8 cellular contexts compared by ENCODE assay signal in genomic region chr13:101127741-101128353, GRCh38.
DNase-seq lines count a peak whose midpoint lies in the region; ATAC-seq and TF ChIP-seq lines count a peak whose summit lies in the region.

No MANE protein-coding gene starts in this region.

- ATAC-seq in CD4-positive, CD25-positive, alpha-beta regulatory T cell (ENCODE audit: low read depth in 2 of 2), result peak; percentile 50 to 69
- ATAC-seq in GM18508 (IDR thresholded peaks at IDR 0.05; ENCODE audit: insufficient read depth, unreplicated experiment) (peak; percentile 92), HG02885 (IDR thresholded peaks at IDR 0.05; ENCODE audit: poor library complexity, unreplicated experiment) (peak; percentile 89), heart right ventricle (no peak)
- peak; percentile 79 for ATAC-seq in activated T-helper 17 cell treated with anti-CD3 and anti-CD28 coated beads, Interleukin-2, amount 50 U/mL, for 72 hours (replicated peaks)

- H3K27me3 Mint-ChIP-seq in CD4-positive, CD25-positive, alpha-beta regulatory T cell, result peaks cover 12% of the 10 kb centered on the region
- peaks cover 14% of the 10 kb centered on the region for H3K27me3 Mint-ChIP-seq in activated T-helper 17 cell treated with anti-CD3 and anti-CD28 coated beads, Interleukin-2, amount 50 U/mL, for 72 hours

- WGBS in heart right ventricle, 2 donors, result 64 to 78% methylated on average over 5 of the region's 5 CpGs
- WGBS in smooth muscle cell (ENCODE audit: low lambda C conversion rate), result 73% methylated on average over 5 of the region's 5 CpGs

- no peaks in the 10 kb centered on the region for H3K27me3 ChIP-seq in CD4-positive, CD25-positive, alpha-beta regulatory T cell (ENCODE audit: control insufficient read depth, insufficient read depth, low read length)
- H3K27me3 ChIP-seq in heart right ventricle (no peaks in the 10 kb centered on the region), smooth muscle cell (ENCODE audit: low read depth) (peaks cover 4% of the 10 kb centered on the region)

- H3K4me1 Mint-ChIP-seq in CD4-positive, CD25-positive, alpha-beta regulatory T cell, result no peaks in the 10 kb centered on the region
- peaks cover 5% of the 10 kb centered on the region for H3K4me1 Mint-ChIP-seq in activated T-helper 17 cell treated with anti-CD3 and anti-CD28 coated beads, Interleukin-2, amount 50 U/mL, for 72 hours

- no peak overlapping the region for H3K4me3 Mint-ChIP-seq in CD4-positive, CD25-positive, alpha-beta regulatory T cell
- H3K4me3 Mint-ChIP-seq in activated T-helper 17 cell treated with anti-CD3 and anti-CD28 coated beads, Interleukin-2, amount 50 U/mL, for 72 hours, result no peak overlapping the region

- no peak overlapping the region for H3K27ac ChIP-seq in CD4-positive, CD25-positive, alpha-beta regulatory T cell (ENCODE audit: insufficient read depth, low read length, poor library complexity, severe bottlenecking)
- H3K27ac ChIP-seq in heart right ventricle, result no peak overlapping the region
- H3K27ac ChIP-seq in smooth muscle cell (ENCODE audit: low read depth), result no peak overlapping the region

- H3K4me2 ChIP-seq in smooth muscle cell, result no peak overlapping the region

- no peak overlapping the region for H3K27ac Mint-ChIP-seq in CD4-positive, CD25-positive, alpha-beta regulatory T cell
- no peak overlapping the region for H3K27ac Mint-ChIP-seq in activated T-helper 17 cell treated with anti-CD3 and anti-CD28 coated beads, Interleukin-2, amount 50 U/mL, for 72 hours

- DNase-seq in CD4-positive, CD25-positive, alpha-beta regulatory T cell, result peak in 2 of 3 donors; percentile 11 to 46
- DNase-seq in NCI-H1694 treated with DMSO at 0.1 percent for 48 hours (lab: John Stamatoyannopoulos, UW) (peak; percentile 76), heart right ventricle (no peak), smooth muscle cell (lab: John Stamatoyannopoulos, UW; ENCODE audit: unreplicated experiment) (no peak)
- DNase-seq in NK-92 treated with Interleukin-12 subunit alpha and Interleukin-12 subunit beta, amount 100 ng/mL, for 24 hours (lab: John Stamatoyannopoulos, UW), result no peak

- intact Hi-C loops in heart right ventricle (cut with DNase I), result loop anchor here in 4 of 10 donors (10.0 kb wide), 2 partner anchors 403 to 1473 kb away; no protein-coding TSS in a partner anchor

- no peaks in the 10 kb centered on the region for H3F3A ChIP-seq in smooth muscle cell (ENCODE audit: low read depth)

- no peaks in the 10 kb centered on the region for H3K36me3 Mint-ChIP-seq in CD4-positive, CD25-positive, alpha-beta regulatory T cell
- H3K36me3 Mint-ChIP-seq in activated T-helper 17 cell treated with anti-CD3 and anti-CD28 coated beads, Interleukin-2, amount 50 U/mL, for 72 hours (ENCODE audit: low read depth), result no peaks in the 10 kb centered on the region

- no peaks in the 10 kb centered on the region for H3K9me3 ChIP-seq in CD4-positive, CD25-positive, alpha-beta regulatory T cell (ENCODE audit: control insufficient read depth in 2 of 2, low read length in 2 of 2)
- H3K9me3 ChIP-seq in heart right ventricle (no peaks in the 10 kb centered on the region), smooth muscle cell (replicated peaks; ENCODE audit: low read depth) (no peaks in the 10 kb centered on the region)

- no peaks in the 10 kb centered on the region for H4K20me1 ChIP-seq in smooth muscle cell (ENCODE audit: low read depth)

- H3K4me3 ChIP-seq in CD4-positive, CD25-positive, alpha-beta regulatory T cell (ENCODE audit: low read depth, low read length), result no peak overlapping the region
- H3K4me3 ChIP-seq in heart right ventricle (no peak overlapping the region), smooth muscle cell (no peak overlapping the region)

- no peaks in the 10 kb centered on the region for H3K79me2 ChIP-seq in smooth muscle cell (ENCODE audit: low read depth)

- H3K4me1 ChIP-seq in CD4-positive, CD25-positive, alpha-beta regulatory T cell (ENCODE audit: control insufficient read depth, insufficient read depth, low read length, poor library complexity, severe bottlenecking), result no peaks in the 10 kb centered on the region
- H3K4me1 ChIP-seq in heart right ventricle (no peaks in the 10 kb centered on the region), smooth muscle cell (ENCODE audit: low read depth) (no peaks in the 10 kb centered on the region)

- no peaks in the 10 kb centered on the region for H3K36me3 ChIP-seq in CD4-positive, CD25-positive, alpha-beta regulatory T cell (ENCODE audit: control insufficient read depth, insufficient read depth, low read length)
- H3K36me3 ChIP-seq in heart right ventricle, result no peaks in the 10 kb centered on the region
- no peaks in the 10 kb centered on the region for H3K36me3 ChIP-seq in smooth muscle cell (ENCODE audit: low read depth)

- H3K9ac ChIP-seq in smooth muscle cell (ENCODE audit: low read depth), result no peak overlapping the region

- peak; percentile 39 to 82 (median 70) for TF ChIP-seq CTCF in heart right ventricle (IDR thresholded peaks at IDR 0.05)
- TF ChIP-seq CTCF in smooth muscle cell (IDR thresholded peaks at IDR 0.05; ENCODE audit: borderline replicate concordance, insufficient read depth, poor library complexity, severe bottlenecking), result peak; percentile 84

- no peaks in the 10 kb centered on the region for H3K9me3 Mint-ChIP-seq in CD4-positive, CD25-positive, alpha-beta regulatory T cell
- no peaks in the 10 kb centered on the region for H3K9me3 Mint-ChIP-seq in activated T-helper 17 cell treated with anti-CD3 and anti-CD28 coated beads, Interleukin-2, amount 50 U/mL, for 72 hours

- H2AFZ ChIP-seq in smooth muscle cell (ENCODE audit: low read depth), result no peak overlapping the region

Comparison
In these comparisons a context has a peak if more than half of its experiments do, and no peak if none do; other contexts are left out.
1. ATAC-seq: peak in CD4-positive, CD25-positive, alpha-beta regulatory T cell (2 of 2), GM18508 (single experiment), HG02885 (single experiment) and activated T-helper 17 cell treated with anti-CD3 and anti-CD28 coated beads, Interleukin-2, amount 50 U/mL, for 72 hours (single experiment); none in heart right ventricle (0 of 8).
2. DNase-seq: peak in CD4-positive, CD25-positive, alpha-beta regulatory T cell (2 of 3) and NCI-H1694 treated with DMSO at 0.1 percent for 48 hours (single experiment); none in heart right ventricle (0 of 2), smooth muscle cell (single experiment) and NK-92 treated with Interleukin-12 subunit alpha and Interleukin-12 subunit beta, amount 100 ng/mL, for 24 hours (single experiment).